In genomic region chr1:71721532-71721931, GRCh38 we compare ENCODE assay signal across 19 cellular contexts.
"Had no signal": no experiment of that assay in that cellular context is flagged by ENCODE, and none has a peak within 500 bp of the region (broad histone marks: within the 10 kb centered on the region; RNA-seq: fewer than 3 reads in every experiment).

No MANE protein-coding gene starts in this region.

- DNase-seq: activated B cell treated with CpG ODN at 0.5 μM for 24 hours; activated CD4-positive, alpha-beta T cell treated with anti-CD3 and anti-CD28 coated beads, Interleukin-2, amount 10 ng/mL, durations not matched to agents 24 days and 14 days; activated CD8-positive, alpha-beta memory T cell treated with anti-CD3 and anti-CD28 coated beads, Interleukin-2, amount 50 U/mL, for 4 hours; activated CD8-positive, alpha-beta T cell treated with anti-CD3 and anti-CD28 coated beads, Interleukin-2, amount 10 ng/mL, durations not matched to agents 7 days and 5 days; activated effector memory CD4-positive, alpha-beta T cell treated with anti-CD3 and anti-CD28 coated beads, Interleukin-2, amount 50 U/mL, for 16 hours; activated T-cell treated with anti-CD3 and anti-CD28 coated beads, Interleukin-2, amount 50 U/mL, for 48 hours; amniotic stem cell; esophagus squamous epithelium; immature natural killer cell; mesenchymal stem cell; stimulated activated CD4-positive, alpha-beta T cell treated with anti-CD3 and anti-CD28 coated beads, Interleukin-4, amount 100 ng/mL, for 4 hours; stimulated activated CD8-positive, alpha-beta memory T cell treated with anti-CD3 and anti-CD28 coated beads, Interleukin-4, amount 100 ng/mL, for 48 hours; stimulated activated naive CD4-positive, alpha-beta T cell treated with Interleukin-2 at 50 U/mL for 16 hours; T-helper 17 cell; trophoblast cell had no signal

- H3K4me3 ChIP-seq: esophagus squamous epithelium, right atrium auricular region, skin epidermis had no signal

- ATAC-seq: activated CD8-positive, alpha-beta T cell treated with anti-CD3 and anti-CD28 coated beads, Interleukin-2, amount 10 ng/mL, durations not matched to agents 7 days and 5 days; T-helper 17 cell had no signal

- H3K9me3 ChIP-seq: esophagus squamous epithelium, right atrium auricular region had no signal

- H3K4me1 ChIP-seq: esophagus squamous epithelium, right atrium auricular region had no signal

- FAIRE-seq: colon, TTC549 had no signal

- H3K27ac ChIP-seq: esophagus squamous epithelium, right atrium auricular region, skin epidermis had no signal

- H3K36me3 ChIP-seq: esophagus squamous epithelium, right atrium auricular region had no signal

- H3K27me3 ChIP-seq: esophagus squamous epithelium, right atrium auricular region had no signal
